In genomic region chrX:111492085-111492484, GRCh38 we compare ENCODE assay signal across 14 cellular contexts. TPM values are rescaled to one million over a fixed set of nuclear protein-coding genes. Genes with fewer than 3 reads are reported as not detected.
"Had no signal": no experiment of that assay in that cellular context is flagged by ENCODE, and none has a peak within 500 bp of the region (broad histone marks: within the 10 kb centered on the region; RNA-seq: fewer than 3 reads in every experiment).

No MANE protein-coding gene starts in this region.

- DNase-seq: activated CD4-positive, alpha-beta T cell treated with anti-CD3 and anti-CD28 coated beads for 1 hour; activated CD4-positive, alpha-beta T cell treated with anti-CD3 and anti-CD28 coated beads, Interleukin-2, amount 50 U/mL, for 4 hours; activated naive CD4-positive, alpha-beta T cell treated with anti-CD3 and anti-CD28 coated beads, Interleukin-2, amount 10 ng/mL, durations not matched to agents 7 days and 5 days; head of caudate nucleus; left cardiac atrium; naive B cell; right lobe of liver; stimulated activated naive CD8-positive, alpha-beta T cell treated with anti-CD3 and anti-CD28 coated beads, Interleukin-15, amount 100 ng/mL, for 72 hours had no signal

- ATAC-seq: left cardiac atrium; right lobe of liver; stimulated activated naive CD8-positive, alpha-beta T cell treated with anti-CD3 and anti-CD28 coated beads, Interleukin-15, amount 100 ng/mL, for 72 hours had no signal

RNA-seq across cellular contexts. Expression of gene SERTM2, which starts 19.4 kb away (rescaled TPM):
- total RNA-seq: activated T-helper 2 cell treated with anti-CD3 and anti-CD28 coated beads, Interferon-gamma antibody, Interleukin-2, Interleukin-4, amounts not matched to agents 10 μg/mL and 5 μg/mL and 100 μg/mL, durations not matched to agents 14 hours and 24 hours and 36 hours; dermis microvascular lymphatic vessel endothelial cell; left cardiac atrium; lung microvascular endothelial cell; osteocyte; pulmonary artery endothelial cell had no signal
- polyA plus RNA-seq: fibroblast of lung had no signal
